Comparison of ENCODE assay signal across 8 cellular contexts in genomic region chr20:45933231-45934045, GRCh38. TPM values are rescaled to one million over a fixed set of nuclear protein-coding genes. Genes with fewer than 3 reads are reported as not detected.
DNase-seq lines count a peak whose midpoint lies in the region; ATAC-seq and TF ChIP-seq lines count a peak whose summit lies in the region.

No MANE protein-coding gene starts in this region.

- H3K79me2 ChIP-seq in Loucy (ENCODE audit: insufficient read depth, low read length), result peaks cover 49% of the 10 kb centered on the region
- H3K79me2 ChIP-seq in neural cell (replicated peaks; ENCODE audit: insufficient read depth, low read length), result peaks cover 21% of the 10 kb centered on the region

- H3F3A ChIP-seq in Loucy (ENCODE audit: low read depth), result peaks cover 4% of the 10 kb centered on the region; the same call in 1 of the 2 replicates
- H3F3A ChIP-seq in neural cell (ENCODE audit: insufficient read depth, low read length, poor library complexity, severe bottlenecking), result no peaks in the 10 kb centered on the region

- peaks cover 11% of the 10 kb centered on the region for H3K4me1 ChIP-seq in Loucy (ENCODE audit: insufficient read depth, low read length, poor library complexity, severe bottlenecking)

- TF ChIP-seq RAD21 in neural cell (conservative IDR thresholded peaks at IDR 0.05), result no peak

- TF ChIP-seq CTCF in GM12873 (IDR thresholded peaks at IDR 0.05; ENCODE audit: insufficient read depth, low read depth, low read length, missing control alignments), result peak; percentile 48
- peak; percentile 57 for TF ChIP-seq CTCF in Loucy (conservative IDR thresholded peaks at IDR 0.05; ENCODE audit: low read length)
- TF ChIP-seq CTCF in fibroblast of villous mesenchyme (IDR thresholded peaks at IDR 0.05; ENCODE audit: insufficient read depth, low read depth, low read length), result peak; percentile 35
- TF ChIP-seq CTCF in neural cell (IDR thresholded peaks at IDR 0.05; ENCODE audit: poor library complexity, severe bottlenecking), result peak; percentile 67

- no peak for ATAC-seq in GM19397 (IDR thresholded peaks at IDR 0.05; ENCODE audit: unreplicated experiment)

- H3K36me3 ChIP-seq in Loucy (ENCODE audit: insufficient read depth, low read length) (peaks cover 13% of the 10 kb centered on the region; the same call in 1 of the 2 replicates), neural cell (ENCODE audit: insufficient read depth, low read length) (no peaks in the 10 kb centered on the region)

- no peaks in the 10 kb centered on the region for H3K27me3 ChIP-seq in Loucy (ENCODE audit: insufficient read depth, low read length, poor library complexity, severe bottlenecking)
- no peaks in the 10 kb centered on the region for H3K27me3 ChIP-seq in neural cell (ENCODE audit: insufficient read depth, low read depth, low read length)

- H3K9me3 ChIP-seq in Loucy (ENCODE audit: insufficient read depth, low read depth, low read length) (no peaks in the 10 kb centered on the region), neural cell (ENCODE audit: low read length) (no peaks in the 10 kb centered on the region)

- H3K9me2 ChIP-seq in Loucy (replicated peaks; ENCODE audit: low read depth, low read length), result no peaks in the 10 kb centered on the region
- H3K9me2 ChIP-seq in neural cell (ENCODE audit: insufficient read depth, low read length), result no peaks in the 10 kb centered on the region

- H3K4me2 ChIP-seq in Loucy (ENCODE audit: low read depth, low read length, poor library complexity, severe bottlenecking) (peak overlapping the region; percentile 91), neural cell (ENCODE audit: low read length) (peak overlapping the region; percentile 57)

- peak overlapping the region; percentile 99 for H3K9ac ChIP-seq in Loucy (ENCODE audit: low read depth, low read length, poor library complexity, severe bottlenecking)
- peak overlapping the region; percentile 100 for H3K9ac ChIP-seq in neural cell (ENCODE audit: low read length)

- H3K27ac ChIP-seq in neural cell (ENCODE audit: low read length) (peak overlapping the region; percentile 100), temporal lobe (ENCODE audit: low read depth, low read length) (peak overlapping the region; percentile 99)

- H4K20me1 ChIP-seq in Loucy (ENCODE audit: insufficient read depth, low read length, poor library complexity, severe bottlenecking) (peaks cover 37% of the 10 kb centered on the region), neural cell (ENCODE audit: insufficient read depth) (no peaks in the 10 kb centered on the region)

- no peak for TF ChIP-seq EP300 in neural cell (conservative IDR thresholded peaks at IDR 0.05; ENCODE audit: poor library complexity, severe bottlenecking)

- peak overlapping the region; percentile 97 for H3K4me3 ChIP-seq in Loucy (ENCODE audit: low read length, poor library complexity, severe bottlenecking)
- peak overlapping the region; percentile 87 for H3K4me3 ChIP-seq in fibroblast of villous mesenchyme (ENCODE audit: low read depth, low read length)
- H3K4me3 ChIP-seq in neural cell (ENCODE audit: low read length), result peak overlapping the region; percentile 93

- DNase-seq in RPMI8226 (peak; percentile 86), fibroblast of villous mesenchyme (ENCODE audit: low read depth) (peak; percentile 76)
- peak; percentile 12 for DNase-seq in activated gamma-delta T cell treated with anti-CD3 and anti-CD28 coated beads, Interleukin-2, amount 50 U/mL, for 16 hours (ENCODE audit: low read depth)

- H2AFZ ChIP-seq in Loucy (ENCODE audit: low read length) (peak overlapping the region; percentile 89), neural cell (ENCODE audit: low read depth, low read length) (peak overlapping the region; percentile 91)

TF ChIP-seq in neural cell, 6 proteins besides CTCF, POLR2A, EP300 and RAD21:
- TF ChIP-seq, protein P1, sequence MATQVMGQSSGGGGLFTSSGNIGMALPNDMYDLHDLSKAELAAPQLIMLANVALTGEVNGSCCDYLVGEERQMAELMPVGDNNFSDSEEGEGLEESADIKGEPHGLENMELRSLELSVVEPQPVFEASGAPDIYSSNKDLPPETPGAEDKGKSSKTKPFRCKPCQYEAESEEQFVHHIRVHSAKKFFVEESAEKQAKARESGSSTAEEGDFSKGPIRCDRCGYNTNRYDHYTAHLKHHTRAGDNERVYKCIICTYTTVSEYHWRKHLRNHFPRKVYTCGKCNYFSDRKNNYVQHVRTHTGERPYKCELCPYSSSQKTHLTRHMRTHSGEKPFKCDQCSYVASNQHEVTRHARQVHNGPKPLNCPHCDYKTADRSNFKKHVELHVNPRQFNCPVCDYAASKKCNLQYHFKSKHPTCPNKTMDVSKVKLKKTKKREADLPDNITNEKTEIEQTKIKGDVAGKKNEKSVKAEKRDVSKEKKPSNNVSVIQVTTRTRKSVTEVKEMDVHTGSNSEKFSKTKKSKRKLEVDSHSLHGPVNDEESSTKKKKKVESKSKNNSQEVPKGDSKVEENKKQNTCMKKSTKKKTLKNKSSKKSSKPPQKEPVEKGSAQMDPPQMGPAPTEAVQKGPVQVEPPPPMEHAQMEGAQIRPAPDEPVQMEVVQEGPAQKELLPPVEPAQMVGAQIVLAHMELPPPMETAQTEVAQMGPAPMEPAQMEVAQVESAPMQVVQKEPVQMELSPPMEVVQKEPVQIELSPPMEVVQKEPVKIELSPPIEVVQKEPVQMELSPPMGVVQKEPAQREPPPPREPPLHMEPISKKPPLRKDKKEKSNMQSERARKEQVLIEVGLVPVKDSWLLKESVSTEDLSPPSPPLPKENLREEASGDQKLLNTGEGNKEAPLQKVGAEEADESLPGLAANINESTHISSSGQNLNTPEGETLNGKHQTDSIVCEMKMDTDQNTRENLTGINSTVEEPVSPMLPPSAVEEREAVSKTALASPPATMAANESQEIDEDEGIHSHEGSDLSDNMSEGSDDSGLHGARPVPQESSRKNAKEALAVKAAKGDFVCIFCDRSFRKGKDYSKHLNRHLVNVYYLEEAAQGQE (IDR thresholded peaks at IDR 0.05; ENCODE audit: borderline replicate concordance), result no peak
- no peak for TF ChIP-seq TAF1 (IDR thresholded peaks at IDR 0.05; ENCODE audit: low read depth)
- no peak for TF ChIP-seq POLR2AphosphoS5 (IDR thresholded peaks at IDR 0.05)
- peak; percentile 49 for TF ChIP-seq SMC3 (conservative IDR thresholded peaks at IDR 0.05; ENCODE audit: poor library complexity)
TF ChIP-seq in neural cell: peak in this region for 1.

RNA-seq across cellular contexts. Expression of gene PCIF1, which starts 1.0 kb away (rescaled TPM):
- total RNA-seq in fibroblast of villous mesenchyme (9.1 and 15.8 TPM in 2 replicates), temporal lobe (14.5 TPM)
- polyA plus RNA-seq in neural cell, result 21.5 and 28.3 TPM in 2 replicates
- 18.7 and 22.7 TPM in 2 replicates for polyA minus RNA-seq in neural cell

RNA-seq across cellular contexts. Expression of gene PLTP, which starts 21.5 kb away (rescaled TPM):
- total RNA-seq in fibroblast of villous mesenchyme (10.4 and 14.8 TPM in 2 replicates), temporal lobe (18.2 TPM)
- polyA plus RNA-seq in neural cell, result 5.3 and 7.0 TPM in 2 replicates
- polyA minus RNA-seq in neural cell, result 4.2 and 6.1 TPM in 2 replicates

RNA-seq across cellular contexts. Expression of gene ZNF335, which starts 38.6 kb away (rescaled TPM):
- total RNA-seq in fibroblast of villous mesenchyme, result 17.7 and 19.6 TPM in 2 replicates
- polyA plus RNA-seq in neural cell, result 12.8 and 18.9 TPM in 2 replicates
- 25.4 and 26.5 TPM in 2 replicates for polyA minus RNA-seq in neural cell
- 8.1 TPM for total RNA-seq in temporal lobe

RNA-seq across cellular contexts. Expression of gene CTSA, which starts 42.3 kb away (rescaled TPM):
- total RNA-seq in fibroblast of villous mesenchyme, result 60.9 and 61.3 TPM in 2 replicates
- polyA plus RNA-seq in neural cell, result 25.7 and 49.7 TPM in 2 replicates
- 24.1 and 25.1 TPM in 2 replicates for polyA minus RNA-seq in neural cell
- 10.3 TPM for total RNA-seq in temporal lobe

RNA-seq across cellular contexts. Expression of gene NEURL2, which starts 42.4 kb away (rescaled TPM):
- total RNA-seq in fibroblast of villous mesenchyme (3.9 and 5.2 TPM in 2 replicates), temporal lobe (3.2 TPM)
- polyA plus RNA-seq in neural cell, result 5.0 and 6.3 TPM in 2 replicates
- polyA minus RNA-seq in neural cell, result 6.3 and 10.7 TPM in 2 replicates

Comparison
In these comparisons a context has a peak if more than half of its experiments do, and no peak if none do; other contexts are left out.
1. DNase-seq: peak in every context shown above with its lines; median percentile 86 in RPMI8226; 76 in fibroblast of villous mesenchyme; 12 in activated gamma-delta T cell treated with anti-CD3 and anti-CD28 coated beads, Interleukin-2, amount 50 U/mL, for 16 hours.